In the genomic region with DNA sequence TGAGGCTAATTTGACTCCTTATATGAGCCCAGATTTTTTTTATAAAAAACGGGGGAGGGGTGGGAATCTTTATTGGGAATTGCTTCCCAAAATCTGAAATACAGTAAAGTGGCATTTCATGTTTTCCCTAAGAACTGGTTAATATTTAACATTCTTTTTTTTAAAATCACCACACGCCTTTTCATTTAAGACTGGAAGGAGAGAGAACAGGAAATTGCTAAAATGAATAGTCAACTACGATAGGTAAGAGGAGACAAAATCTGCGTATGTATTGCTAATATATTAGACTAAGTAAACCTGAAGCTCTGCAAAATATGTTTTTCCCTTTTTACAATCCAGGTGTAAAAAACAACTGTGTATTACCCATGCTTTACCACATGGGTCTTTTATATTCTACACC, we compare ENCODE assay signal across 29 cellular contexts. TPM values are rescaled to one million over a fixed set of nuclear protein-coding genes. Genes with fewer than 3 reads are reported as not detected.
"Had no signal": no experiment of that assay in that cellular context is flagged by ENCODE, and none has a peak within 500 bp of the region (broad histone marks: within the 10 kb centered on the region; RNA-seq: fewer than 3 reads in every experiment).

No MANE protein-coding gene starts in this region.

- FAIRE-seq: endothelial cell of umbilical vein had no signal

- H3K9me3 Mint-ChIP-seq: dendritic cell treated with granulocyte-macrophage colony-stimulating factor and Interleukin-4, amounts not matched to agents 40 ng/mL and 50 ng/mL, for 4 days; nephron progenitor cell had no signal

- H3K27me3 ChIP-seq: colonic mucosa, esophagus muscularis mucosa, foreskin keratinocyte, gastroesophageal sphincter, heart left ventricle, hepatocyte, ovary, right atrium auricular region, testis, tibial artery, upper lobe of left lung, vagina had no signal

- H3K27me3 Mint-ChIP-seq: dendritic cell treated with granulocyte-macrophage colony-stimulating factor and Interleukin-4, amounts not matched to agents 40 ng/mL and 50 ng/mL, for 4 days; naive thymus-derived CD8-positive, alpha-beta T cell had no signal

- H3K4me3 ChIP-seq: colonic mucosa, esophagus muscularis mucosa, gastroesophageal sphincter, heart left ventricle, hepatocyte, lower lobe of right lung, ovary, right atrium auricular region, smooth muscle cell, testis, tibial artery, upper lobe of left lung, vagina had no signal

- H3K36me3 ChIP-seq: colonic mucosa, esophagus muscularis mucosa, gastroesophageal sphincter, heart left ventricle, lower lobe of right lung, ovary, right atrium auricular region, tibial artery, upper lobe of left lung, vagina had no signal

- H3K27ac ChIP-seq: colonic mucosa, esophagus muscularis mucosa, foreskin keratinocyte, gastroesophageal sphincter, heart left ventricle, hepatocyte, lower lobe of right lung, ovary, right atrium auricular region, testis, tibial artery, upper lobe of left lung, vagina had no signal

- DNase-seq: colonic mucosa; effector CD8-positive, alpha-beta T cell; foreskin keratinocyte; heart left ventricle; islet precursor cell; kidney glomerular epithelial cell; left ventricle myocardium superior; lower lobe of right lung; naive thymus-derived CD8-positive, alpha-beta T cell; nephron progenitor cell; occipital lobe; ovary; stimulated activated CD4-positive, alpha-beta T cell treated with anti-CD3 and anti-CD28 coated beads, Interleukin-2, amount 100 ng/mL, for 24 hours; stimulated activated CD4-positive, alpha-beta T cell treated with anti-CD3 and anti-CD28 coated beads, Interleukin-4, amount 100 ng/mL, for 24 hours; stimulated activated naive CD8-positive, alpha-beta T cell treated with anti-CD3 and anti-CD28 coated beads, Interleukin-15, Interleukin-2, amounts not matched to agents 100 U/mL and 50 U/mL, for 24 hours; substantia nigra; testis; tibial artery; upper lobe of left lung had no signal

- H3K4me1 Mint-ChIP-seq: naive thymus-derived CD8-positive, alpha-beta T cell; stimulated activated effector memory CD8-positive, alpha-beta T cell treated with anti-CD3 and anti-CD28 coated beads, Interleukin-12 subunit alpha, Interleukin-12 subunit beta, amount 100 ng/mL, for 72 hours had no signal

- H3K4me3 Mint-ChIP-seq: dendritic cell treated with granulocyte-macrophage colony-stimulating factor and Interleukin-4, amounts not matched to agents 40 ng/mL and 50 ng/mL, for 4 days; naive thymus-derived CD8-positive, alpha-beta T cell; nephron progenitor cell; stimulated activated effector memory CD8-positive, alpha-beta T cell treated with anti-CD3 and anti-CD28 coated beads, Interleukin-12 subunit alpha, Interleukin-12 subunit beta, amount 100 ng/mL, for 72 hours had no signal

- ATAC-seq: foreskin keratinocyte; gastroesophageal sphincter; heart left ventricle; left ventricle myocardium superior; lower lobe of right lung; naive thymus-derived CD8-positive, alpha-beta T cell; sciatic nerve; stimulated activated effector memory CD8-positive, alpha-beta T cell treated with anti-CD3 and anti-CD28 coated beads, Interleukin-12 subunit alpha, Interleukin-12 subunit beta, amount 100 ng/mL, for 72 hours; stimulated activated naive CD8-positive, alpha-beta T cell treated with anti-CD3 and anti-CD28 coated beads, Interleukin-15, Interleukin-2, amounts not matched to agents 100 U/mL and 50 U/mL, for 24 hours had no signal

- H3K36me3 Mint-ChIP-seq: naive thymus-derived CD8-positive, alpha-beta T cell; stimulated activated effector memory CD8-positive, alpha-beta T cell treated with anti-CD3 and anti-CD28 coated beads, Interleukin-12 subunit alpha, Interleukin-12 subunit beta, amount 100 ng/mL, for 72 hours had no signal

- H3K27ac Mint-ChIP-seq: dendritic cell treated with granulocyte-macrophage colony-stimulating factor and Interleukin-4, amounts not matched to agents 40 ng/mL and 50 ng/mL, for 4 days; naive thymus-derived CD8-positive, alpha-beta T cell; stimulated activated effector memory CD8-positive, alpha-beta T cell treated with anti-CD3 and anti-CD28 coated beads, Interleukin-12 subunit alpha, Interleukin-12 subunit beta, amount 100 ng/mL, for 72 hours had no signal

- H3K9me3 ChIP-seq: colonic mucosa, esophagus muscularis mucosa, gastroesophageal sphincter, heart left ventricle, lower lobe of right lung, ovary, right atrium auricular region, testis, tibial artery, upper lobe of left lung, vagina had no signal

- H3K4me1 ChIP-seq: colonic mucosa, gastroesophageal sphincter, lower lobe of right lung, right atrium auricular region, testis, upper lobe of left lung, vagina had no signal

RNA-seq across cellular contexts. Expression of gene SOX6, which starts 57.0 kb away (rescaled TPM):
- total RNA-seq: naive thymus-derived CD8-positive, alpha-beta T cell had no signal
